In the genomic region with DNA sequence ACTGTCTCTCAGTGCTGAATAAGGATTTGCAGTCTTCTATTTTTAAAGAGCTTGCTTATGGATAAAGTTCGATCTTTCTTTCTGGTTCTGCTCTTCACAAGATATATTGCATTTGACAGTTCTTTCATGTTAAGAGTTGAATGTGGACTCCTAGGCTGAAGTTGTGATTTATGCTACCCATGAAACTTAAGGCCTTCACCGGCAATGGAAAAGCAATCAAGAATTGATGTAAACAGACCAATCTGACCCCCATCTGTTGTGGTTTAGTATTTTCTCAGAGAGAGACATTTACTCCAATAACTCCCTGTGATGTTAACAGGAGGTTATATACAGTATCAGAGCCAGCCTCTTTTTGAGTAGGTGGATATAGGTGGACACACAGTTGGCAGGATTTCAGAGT, we compare ENCODE assay signal across 33 cellular contexts.
"Had no signal": no experiment of that assay in that cellular context is flagged by ENCODE, and none has a peak within 500 bp of the region (broad histone marks: within the 10 kb centered on the region; RNA-seq: fewer than 3 reads in every experiment).

No MANE protein-coding gene starts in this region.

- H3K27me3 Mint-ChIP-seq: activated CD4-positive, alpha-beta memory T cell treated with anti-CD3 and anti-CD28 coated beads for 36 hours; activated CD4-positive, alpha-beta T cell treated with anti-CD3 and anti-CD28 coated beads, Interleukin-2, amount 10 ng/mL, durations not matched to agents 24 days and 14 days; activated CD8-positive, alpha-beta memory T cell treated with anti-CD3 and anti-CD28 coated beads, Interleukin-2, amount 10 ng/mL, durations not matched to agents 7 days and 5 days; activated naive CD4-positive, alpha-beta T cell treated with anti-CD3 and anti-CD28 coated beads, Interleukin-2, amount 50 U/mL, for 24 hours had no signal

- H3K27me3 ChIP-seq: adrenal gland, breast epithelium, cardiac muscle cell, colonic mucosa had no signal

- FAIRE-seq: frontal cortex had no signal

- H3K4me1 ChIP-seq: adrenal gland, breast epithelium, colonic mucosa had no signal

- H3K4me3 Mint-ChIP-seq: activated CD4-positive, alpha-beta memory T cell treated with anti-CD3 and anti-CD28 coated beads for 36 hours; activated CD4-positive, alpha-beta T cell treated with anti-CD3 and anti-CD28 coated beads for 36 hours; activated CD4-positive, alpha-beta T cell treated with anti-CD3 and anti-CD28 coated beads, Interleukin-2, amount 10 ng/mL, durations not matched to agents 24 days and 14 days; activated CD8-positive, alpha-beta memory T cell treated with anti-CD3 and anti-CD28 coated beads, Interleukin-2, amount 10 ng/mL, durations not matched to agents 7 days and 5 days; activated CD8-positive, alpha-beta T cell treated with anti-CD3 and anti-CD28 coated beads, Interleukin-2, amount 10 ng/mL, durations not matched to agents 7 days and 5 days; activated naive CD4-positive, alpha-beta T cell treated with anti-CD3 and anti-CD28 coated beads for 36 hours; activated naive CD4-positive, alpha-beta T cell treated with anti-CD3 and anti-CD28 coated beads, Interleukin-2, amount 50 U/mL, for 24 hours; activated naive CD8-positive, alpha-beta T cell treated with anti-CD3 and anti-CD28 coated beads for 36 hours; activated naive CD8-positive, alpha-beta T cell treated with anti-CD3 and anti-CD28 coated beads, Interleukin-2, amount 50 U/mL, for 24 hours; activated T-helper 1 cell treated with anti-CD3 and anti-CD28 coated beads, Interleukin-12 subunit alpha, Interleukin-12 subunit beta, Interleukin-2, Interleukin-4 antibody, amounts not matched to agents 30 ng/mL and 10 ng/mL and 1 ng/mL, durations not matched to agents 14 hours and 24 hours and 36 hours; brain; endodermal cell had no signal

- H3K9me3 Mint-ChIP-seq: activated CD4-positive, alpha-beta memory T cell treated with anti-CD3 and anti-CD28 coated beads for 36 hours; activated CD4-positive, alpha-beta T cell treated with anti-CD3 and anti-CD28 coated beads, Interleukin-2, amount 10 ng/mL, durations not matched to agents 24 days and 14 days; activated naive CD4-positive, alpha-beta T cell treated with anti-CD3 and anti-CD28 coated beads for 36 hours; activated T-helper 1 cell treated with anti-CD3 and anti-CD28 coated beads, Interleukin-12 subunit alpha, Interleukin-12 subunit beta, Interleukin-2, Interleukin-4 antibody, amounts not matched to agents 30 ng/mL and 10 ng/mL and 1 ng/mL, durations not matched to agents 14 hours and 24 hours and 36 hours; activated T-helper 2 cell treated with anti-CD3 and anti-CD28 coated beads, Interferon-gamma antibody, Interleukin-2, Interleukin-4, amounts not matched to agents 10 μg/mL and 5 μg/mL and 100 μg/mL, durations not matched to agents 14 hours and 24 hours and 36 hours; endodermal cell had no signal

- DNase-seq: activated CD4-positive, alpha-beta memory T cell treated with anti-CD3 and anti-CD28 coated beads for 36 hours; activated CD4-positive, alpha-beta T cell treated with anti-CD3 and anti-CD28 coated beads for 36 hours; activated CD4-positive, alpha-beta T cell treated with anti-CD3 and anti-CD28 coated beads, Interleukin-2, amount 10 ng/mL, durations not matched to agents 24 days and 14 days; activated CD4-positive, CD25-positive, alpha-beta regulatory T cell; activated CD4-positive, CD25-positive, alpha-beta regulatory T cell treated with anti-CD3 and anti-CD28 coated beads, Interleukin-2, amount 50 U/mL, for 72 hours; activated CD8-positive, alpha-beta memory T cell treated with anti-CD3 and anti-CD28 coated beads, Interleukin-2, amount 10 ng/mL, durations not matched to agents 7 days and 5 days; activated CD8-positive, alpha-beta memory T cell treated with anti-CD3 and anti-CD28 coated beads, Interleukin-2, amount 50 U/mL, for 4 hours; activated CD8-positive, alpha-beta T cell treated with anti-CD3 and anti-CD28 coated beads, Interleukin-2, amount 10 ng/mL, durations not matched to agents 7 days and 5 days; activated effector memory CD4-positive, alpha-beta T cell treated with anti-CD3 and anti-CD28 coated beads, Interleukin-2, amount 50 U/mL, for 16 hours; activated naive CD4-positive, alpha-beta T cell treated with anti-CD3 and anti-CD28 coated beads for 36 hours; activated naive CD8-positive, alpha-beta T cell treated with anti-CD3 and anti-CD28 coated beads for 36 hours; activated naive CD8-positive, alpha-beta T cell treated with anti-CD3 and anti-CD28 coated beads, Interleukin-2, amount 50 U/mL, for 24 hours; activated T-cell treated with anti-CD3 and anti-CD28 coated beads, Interleukin-2, amount 50 U/mL, for 1 hour; activated T-cell treated with anti-CD3 and anti-CD28 coated beads, Interleukin-2, amount 50 U/mL, for 48 hours; adrenal gland; amygdala; aorta; central memory CD4-positive, alpha-beta T cell; cerebellar nuclear complex; colonic mucosa; effector CD8-positive, alpha-beta T cell; endodermal cell; foreskin fibroblast; head of caudate nucleus; T-helper 2 cell had no signal

- H3K36me3 Mint-ChIP-seq: activated CD4-positive, alpha-beta memory T cell treated with anti-CD3 and anti-CD28 coated beads for 36 hours; activated CD8-positive, alpha-beta memory T cell treated with anti-CD3 and anti-CD28 coated beads, Interleukin-2, amount 10 ng/mL, durations not matched to agents 7 days and 5 days; activated naive CD4-positive, alpha-beta T cell treated with anti-CD3 and anti-CD28 coated beads, Interleukin-2, amount 50 U/mL, for 24 hours; activated naive CD8-positive, alpha-beta T cell treated with anti-CD3 and anti-CD28 coated beads for 36 hours; brain had no signal

- H3K27ac Mint-ChIP-seq: activated CD4-positive, alpha-beta memory T cell treated with anti-CD3 and anti-CD28 coated beads for 36 hours; activated CD4-positive, alpha-beta T cell treated with anti-CD3 and anti-CD28 coated beads for 36 hours; activated CD4-positive, alpha-beta T cell treated with anti-CD3 and anti-CD28 coated beads, Interleukin-2, amount 10 ng/mL, durations not matched to agents 24 days and 14 days; activated CD8-positive, alpha-beta memory T cell treated with anti-CD3 and anti-CD28 coated beads, Interleukin-2, amount 10 ng/mL, durations not matched to agents 7 days and 5 days; activated CD8-positive, alpha-beta T cell treated with anti-CD3 and anti-CD28 coated beads, Interleukin-2, amount 10 ng/mL, durations not matched to agents 7 days and 5 days; activated naive CD4-positive, alpha-beta T cell treated with anti-CD3 and anti-CD28 coated beads for 36 hours; activated naive CD4-positive, alpha-beta T cell treated with anti-CD3 and anti-CD28 coated beads, Interleukin-2, amount 50 U/mL, for 24 hours; activated naive CD8-positive, alpha-beta T cell treated with anti-CD3 and anti-CD28 coated beads for 36 hours; activated naive CD8-positive, alpha-beta T cell treated with anti-CD3 and anti-CD28 coated beads, Interleukin-2, amount 50 U/mL, for 24 hours; activated T-helper 1 cell treated with anti-CD3 and anti-CD28 coated beads, Interleukin-12 subunit alpha, Interleukin-12 subunit beta, Interleukin-2, Interleukin-4 antibody, amounts not matched to agents 30 ng/mL and 10 ng/mL and 1 ng/mL, durations not matched to agents 14 hours and 24 hours and 36 hours; activated T-helper 2 cell treated with anti-CD3 and anti-CD28 coated beads, Interferon-gamma antibody, Interleukin-2, Interleukin-4, amounts not matched to agents 10 μg/mL and 5 μg/mL and 100 μg/mL, durations not matched to agents 14 hours and 24 hours and 36 hours; brain; endodermal cell had no signal

- H3K4me3 ChIP-seq: adrenal gland, breast epithelium, cardiac muscle cell, colonic mucosa had no signal

- ATAC-seq: activated CD4-positive, alpha-beta T cell treated with anti-CD3 and anti-CD28 coated beads for 36 hours; activated CD8-positive, alpha-beta memory T cell treated with anti-CD3 and anti-CD28 coated beads, Interleukin-2, amount 10 ng/mL, durations not matched to agents 7 days and 5 days; activated CD8-positive, alpha-beta T cell treated with anti-CD3 and anti-CD28 coated beads, Interleukin-2, amount 10 ng/mL, durations not matched to agents 7 days and 5 days; activated naive CD8-positive, alpha-beta T cell treated with anti-CD3 and anti-CD28 coated beads, Interleukin-2, amount 50 U/mL, for 24 hours; esophagus mucosa had no signal

- H3K27ac ChIP-seq: adrenal gland, breast epithelium, cardiac muscle cell, colonic mucosa had no signal

- H3K4me1 Mint-ChIP-seq: activated CD4-positive, alpha-beta T cell treated with anti-CD3 and anti-CD28 coated beads for 36 hours; activated CD4-positive, alpha-beta T cell treated with anti-CD3 and anti-CD28 coated beads, Interleukin-2, amount 10 ng/mL, durations not matched to agents 24 days and 14 days; activated CD8-positive, alpha-beta memory T cell treated with anti-CD3 and anti-CD28 coated beads, Interleukin-2, amount 10 ng/mL, durations not matched to agents 7 days and 5 days; activated naive CD4-positive, alpha-beta T cell treated with anti-CD3 and anti-CD28 coated beads, Interleukin-2, amount 50 U/mL, for 24 hours; activated naive CD8-positive, alpha-beta T cell treated with anti-CD3 and anti-CD28 coated beads for 36 hours; activated naive CD8-positive, alpha-beta T cell treated with anti-CD3 and anti-CD28 coated beads, Interleukin-2, amount 50 U/mL, for 24 hours; brain; endodermal cell had no signal

- H3K36me3 ChIP-seq: adrenal gland, breast epithelium, cardiac muscle cell, colonic mucosa had no signal

- H3K9me3 ChIP-seq: adrenal gland, breast epithelium, colonic mucosa had no signal
